8 cellular contexts compared by ENCODE assay signal in the genomic region with DNA sequence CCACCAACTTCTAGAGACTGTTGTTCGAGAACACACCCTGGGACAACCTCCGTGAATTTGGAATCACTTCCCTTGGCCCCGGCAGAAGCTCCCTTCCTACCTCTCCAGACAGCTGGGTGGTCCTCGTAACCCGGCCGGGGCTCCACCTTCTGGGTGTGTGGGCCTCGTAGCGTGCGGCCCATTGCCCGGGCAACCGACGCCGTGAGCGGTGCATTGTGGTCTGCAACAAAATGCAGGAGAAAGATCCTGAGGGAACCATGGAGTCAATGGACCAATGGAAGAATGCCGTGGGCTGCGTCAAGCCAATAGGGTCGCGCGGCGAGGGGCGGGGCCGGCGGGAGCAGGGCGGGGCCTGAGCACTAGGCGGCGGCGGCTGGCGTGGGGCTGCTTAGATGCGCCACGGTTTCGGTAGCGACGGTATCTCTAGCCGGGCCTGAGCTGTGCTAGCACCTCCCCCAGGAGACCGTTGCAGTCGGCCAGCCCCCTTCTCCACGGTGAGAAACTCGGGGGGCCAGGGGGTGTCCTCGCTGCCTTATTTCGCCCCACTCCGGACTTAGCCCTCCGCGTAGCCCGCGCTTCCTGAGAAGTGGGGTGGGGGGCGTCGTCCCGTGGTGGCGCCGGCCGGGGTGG. TPM values are rescaled to one million over a fixed set of nuclear protein-coding genes. Genes with fewer than 3 reads are reported as not detected.
DNase-seq lines count a peak whose midpoint lies in the region; ATAC-seq and TF ChIP-seq lines count a peak whose summit lies in the region.

A gene (plus strand): TSS at position 391 of the 630 bp plus-strand sequence. CDS start 309 bp downstream, outside the sequence.

- H3K9me3 Mint-ChIP-seq in activated naive CD4-positive, alpha-beta T cell treated with anti-CD3 and anti-CD28 coated beads, Interleukin-2, amount 50 U/mL, for 24 hours: no peaks in the 10 kb centered on the region

- peak; percentile 4 for TF ChIP-seq CTCF in GM06990 (IDR thresholded peaks at IDR 0.05; ENCODE audit: insufficient read depth, low read length, poor library complexity, severe bottlenecking)
- TF ChIP-seq CTCF in omental fat pad (IDR thresholded peaks at IDR 0.05): no peak
- TF ChIP-seq CTCF in testis (IDR thresholded peaks at IDR 0.05): peak in 2 of 3 experiments; percentile 39 to 41

- peaks cover 7% of the 10 kb centered on the region for H3K36me3 ChIP-seq in GM06990 (ENCODE audit: control insufficient read depth, insufficient read depth, low read length)
- H3K36me3 ChIP-seq in testis (ENCODE audit: low read depth, missing control alignments): no peaks in the 10 kb centered on the region

- no peaks in the 10 kb centered on the region for H3K27me3 Mint-ChIP-seq in activated naive CD4-positive, alpha-beta T cell treated with anti-CD3 and anti-CD28 coated beads, Interleukin-2, amount 50 U/mL, for 24 hours

- WGBS in testis, 2 donors: 0 to 1% methylated on average over 24 to 31 of the region's 51 CpGs

- TF ChIP-seq POLR2A in testis (IDR thresholded peaks at IDR 0.05): peak; percentile 75

- H3K36me3 Mint-ChIP-seq in activated naive CD4-positive, alpha-beta T cell treated with anti-CD3 and anti-CD28 coated beads, Interleukin-2, amount 50 U/mL, for 24 hours: peaks cover 5% of the 10 kb centered on the region

- intact Hi-C loops in testis (cut with DNase I; ENCODE audit: low total_unique reads): no loop called here

- DNase-seq in GM06990 (ENCODE audit: extremely low read depth, insufficient read length) (peak; percentile 98), NCI-H1092 (lab: John Stamatoyannopoulos, UW) (peak; percentile 91), glomerular endothelial cell (ENCODE audit: extremely low read depth, low read depth, low spot score) (peak; percentile 80), omental fat pad (ENCODE audit: low spot score) (peak; percentile 97), testis (peak; percentile 98)

- H3K4me3 Mint-ChIP-seq in activated naive CD4-positive, alpha-beta T cell treated with anti-CD3 and anti-CD28 coated beads, Interleukin-2, amount 50 U/mL, for 24 hours: peak within 1 kb of the TSS; percentile 96

- H3K9me3 ChIP-seq in testis: no peaks in the 10 kb centered on the region

- H3K4me1 Mint-ChIP-seq in activated naive CD4-positive, alpha-beta T cell treated with anti-CD3 and anti-CD28 coated beads, Interleukin-2, amount 50 U/mL, for 24 hours: peaks cover 33% of the 10 kb centered on the region

- ATAC-seq in HG02588 (IDR thresholded peaks at IDR 0.05; ENCODE audit: unreplicated experiment) (peak; percentile 95), SK-N-SH treated with all-trans-retinoic acid at 6 μM for 48 hours (peak; percentile 96), omental fat pad (ENCODE audit: low FRiP score) (peak; percentile 99)

- H3K4me3 ChIP-seq in GM06990 (replicated peaks; ENCODE audit: low read depth, low read length) (peak within 1 kb of the TSS; percentile 93), testis (peak within 1 kb of the TSS; percentile 96 to 100)

- peak within 1 kb of the TSS; percentile 89 for H3K27ac Mint-ChIP-seq in activated naive CD4-positive, alpha-beta T cell treated with anti-CD3 and anti-CD28 coated beads, Interleukin-2, amount 50 U/mL, for 24 hours

- peaks cover 36% of the 10 kb centered on the region for H3K4me1 ChIP-seq in testis

- peak within 1 kb of the TSS; percentile 94 to 95 for H3K27ac ChIP-seq in testis

- H3K27me3 ChIP-seq in GM06990 (replicated peaks; ENCODE audit: control insufficient read depth, insufficient read depth, low read length) (no peaks in the 10 kb centered on the region), testis (no peaks in the 10 kb centered on the region)

TF ChIP-seq in SK-N-SH treated with all-trans-retinoic acid at 6 μM for 48 hours, 23 proteins besides CTCF, POLR2A, EP300 and RAD21:
- TF ChIP-seq TCF4 (CRISPR knock-in tag; IDR thresholded peaks at IDR 0.05; ENCODE audit: borderline replicate concordance) (no peak), GLIS3 (CRISPR knock-in tag; IDR thresholded peaks at IDR 0.05) (peak; percentile 57; the same call in 1 of the 2 replicates)
- TF ChIP-seq, protein P1, sequence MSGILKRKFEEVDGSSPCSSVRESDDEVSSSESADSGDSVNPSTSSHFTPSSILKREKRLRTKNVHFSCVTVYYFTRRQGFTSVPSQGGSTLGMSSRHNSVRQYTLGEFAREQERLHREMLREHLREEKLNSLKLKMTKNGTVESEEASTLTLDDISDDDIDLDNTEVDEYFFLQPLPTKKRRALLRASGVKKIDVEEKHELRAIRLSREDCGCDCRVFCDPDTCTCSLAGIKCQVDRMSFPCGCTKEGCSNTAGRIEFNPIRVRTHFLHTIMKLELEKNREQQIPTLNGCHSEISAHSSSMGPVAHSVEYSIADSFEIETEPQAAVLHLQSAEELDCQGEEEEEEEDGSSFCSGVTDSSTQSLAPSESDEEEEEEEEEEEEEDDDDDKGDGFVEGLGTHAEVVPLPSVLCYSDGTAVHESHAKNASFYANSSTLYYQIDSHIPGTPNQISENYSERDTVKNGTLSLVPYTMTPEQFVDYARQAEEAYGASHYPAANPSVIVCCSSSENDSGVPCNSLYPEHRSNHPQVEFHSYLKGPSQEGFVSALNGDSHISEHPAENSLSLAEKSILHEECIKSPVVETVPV (CRISPR knock-in tag; IDR thresholded peaks at IDR 0.05): no peak
- TF ChIP-seq, protein P2, sequence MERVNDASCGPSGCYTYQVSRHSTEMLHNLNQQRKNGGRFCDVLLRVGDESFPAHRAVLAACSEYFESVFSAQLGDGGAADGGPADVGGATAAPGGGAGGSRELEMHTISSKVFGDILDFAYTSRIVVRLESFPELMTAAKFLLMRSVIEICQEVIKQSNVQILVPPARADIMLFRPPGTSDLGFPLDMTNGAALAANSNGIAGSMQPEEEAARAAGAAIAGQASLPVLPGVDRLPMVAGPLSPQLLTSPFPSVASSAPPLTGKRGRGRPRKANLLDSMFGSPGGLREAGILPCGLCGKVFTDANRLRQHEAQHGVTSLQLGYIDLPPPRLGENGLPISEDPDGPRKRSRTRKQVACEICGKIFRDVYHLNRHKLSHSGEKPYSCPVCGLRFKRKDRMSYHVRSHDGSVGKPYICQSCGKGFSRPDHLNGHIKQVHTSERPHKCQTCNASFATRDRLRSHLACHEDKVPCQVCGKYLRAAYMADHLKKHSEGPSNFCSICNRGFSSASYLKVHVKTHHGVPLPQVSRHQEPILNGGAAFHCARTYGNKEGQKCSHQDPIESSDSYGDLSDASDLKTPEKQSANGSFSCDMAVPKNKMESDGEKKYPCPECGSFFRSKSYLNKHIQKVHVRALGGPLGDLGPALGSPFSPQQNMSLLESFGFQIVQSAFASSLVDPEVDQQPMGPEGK (CRISPR knock-in tag; IDR thresholded peaks at IDR 0.05; ENCODE audit: borderline replicate concordance): peak; percentile 44; the same call in 1 of the 2 replicates

RNA-seq across cellular contexts. Expression of the gene that starts here (rescaled TPM):
- 425 and 462 TPM in 2 replicates for total RNA-seq in glomerular endothelial cell
- 100 to 1,000 TPM; 142 to 209 (median 175) TPM for total RNA-seq in omental fat pad
- total RNA-seq in testis: 100 to 1,000 TPM; 404 to 461 TPM
- polyA plus RNA-seq in testis (ENCODE audit: insufficient read depth, low read depth, low replicate concordance): 725 TPM

Comparison
In these comparisons a context has a peak if more than half of its experiments do, and no peak if none do; other contexts are left out.
1. Peak in every context shown above with its lines: DNase-seq, ATAC-seq, H3K4me3 ChIP-seq and H3K27ac ChIP-seq.
2. CTCF ChIP-seq: peak in GM06990 (single experiment) and testis (2 of 3); none in omental fat pad (0 of 3).